Comparison of ENCODE assay signal across 28 cellular contexts in the genomic region with DNA sequence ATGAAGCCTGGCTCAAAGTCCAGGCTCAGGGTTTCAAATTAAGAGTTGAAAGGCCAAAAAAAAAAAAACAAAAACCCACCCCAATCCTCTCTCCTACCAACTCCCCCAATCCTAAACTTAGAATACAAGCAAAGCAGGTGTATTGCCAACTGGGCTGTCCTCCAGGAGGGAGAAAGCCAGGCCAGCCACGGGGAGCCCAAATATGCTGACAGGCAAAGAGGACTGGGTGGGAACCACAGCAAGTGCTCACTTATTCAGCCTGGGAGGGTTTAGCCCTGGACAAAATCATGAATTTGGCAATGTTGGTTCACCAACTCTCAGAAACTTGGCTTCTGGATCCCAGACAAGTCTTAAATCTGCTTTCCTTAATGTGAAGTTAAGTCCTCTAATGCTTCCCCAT. TPM values are rescaled to one million over a fixed set of nuclear protein-coding genes. Genes with fewer than 3 reads are reported as not detected.
"Had no signal": no experiment of that assay in that cellular context is flagged by ENCODE, and none has a peak within 500 bp of the region (broad histone marks: within the 10 kb centered on the region; RNA-seq: fewer than 3 reads in every experiment).

No MANE protein-coding gene starts in this region.

- ATAC-seq: activated CD4-positive, CD25-positive, alpha-beta regulatory T cell treated with anti-CD3 and anti-CD28 coated beads, Interleukin-2, amount 50 U/mL, for 24 hours; activated CD8-positive, alpha-beta T cell treated with anti-CD3 and anti-CD28 coated beads for 36 hours; activated T-cell treated with anti-CD3 and anti-CD28 coated beads, Interleukin-2, amount 50 U/mL, for 72 hours; Panc1 had no signal

- H3K27me3 ChIP-seq: brain microvascular endothelial cell had no signal

- H3K27ac ChIP-seq: brain microvascular endothelial cell had no signal

- DNase-seq: activated CD4-positive, alpha-beta T cell treated with anti-CD3 and anti-CD28 coated beads for 4 hours; activated CD8-positive, alpha-beta memory T cell treated with anti-CD3 and anti-CD28 coated beads, Interleukin-2, amount 50 U/mL, for 4 hours; activated CD8-positive, alpha-beta T cell treated with anti-CD3 and anti-CD28 coated beads for 36 hours; activated gamma-delta T cell treated with Interleukin-2 at 50 U/mL for 16 hours; activated naive CD4-positive, alpha-beta T cell treated with anti-CD3 and anti-CD28 coated beads, Interleukin-2, amount 10 ng/mL, durations not matched to agents 7 days and 5 days; activated naive CD8-positive, alpha-beta T cell treated with anti-CD3 and anti-CD28 coated beads for 36 hours; activated T-cell treated with anti-CD3 and anti-CD28 coated beads, Interleukin-2, amount 50 U/mL, for 72 hours; brain microvascular endothelial cell; Kasumi-1; KBM-7; NCI-H1048; NCI-H146; NCI-H187 treated with DMSO at 0.1 percent for 48 hours; NCI-H2081 treated with DMSO at 0.1 percent for 48 hours; NCI-H2171; NCI-H2227 treated with DMSO at 0.1 percent for 48 hours; NCI-H446 treated with DMSO at 0.1 percent for 48 hours; NCI-H524 treated with DMSO at 0.1 percent for 48 hours; NCI-H774; NK-92 treated with Interleukin-12 subunit alpha and Interleukin-12 subunit beta, amount 100 ng/mL, for 24 hours; OCI-M1; RPMI8226; SHP77 treated with DMSO at 0.1 percent for 48 hours had no signal

- H3K36me3 ChIP-seq: brain microvascular endothelial cell had no signal

RNA-seq across cellular contexts. Expression of a gene that starts 36.5 kb away (rescaled TPM):
- total RNA-seq: activated CD8-positive, alpha-beta T cell treated with anti-CD3 and anti-CD28 coated beads for 36 hours; activated naive CD8-positive, alpha-beta T cell treated with anti-CD3 and anti-CD28 coated beads for 36 hours; activated T-cell treated with anti-CD3 and anti-CD28 coated beads, Interleukin-2, amount 50 U/mL, for 72 hours; activated T-helper 2 cell treated with anti-CD3 and anti-CD28 coated beads, Interferon-gamma antibody, Interleukin-2, Interleukin-4, amounts not matched to agents 10 μg/mL and 5 μg/mL and 100 μg/mL, durations not matched to agents 14 hours and 24 hours and 36 hours; M059J; SK-MEL-5 had no signal

RNA-seq across cellular contexts. Expression of a gene that starts 45.0 kb away (rescaled TPM):
- total RNA-seq: activated CD8-positive, alpha-beta T cell treated with anti-CD3 and anti-CD28 coated beads for 36 hours; activated naive CD8-positive, alpha-beta T cell treated with anti-CD3 and anti-CD28 coated beads for 36 hours; activated T-cell treated with anti-CD3 and anti-CD28 coated beads, Interleukin-2, amount 50 U/mL, for 72 hours; activated T-helper 2 cell treated with anti-CD3 and anti-CD28 coated beads, Interferon-gamma antibody, Interleukin-2, Interleukin-4, amounts not matched to agents 10 μg/mL and 5 μg/mL and 100 μg/mL, durations not matched to agents 14 hours and 24 hours and 36 hours; M059J; SK-MEL-5 had no signal

RNA-seq across cellular contexts. Expression of a gene that starts 58.2 kb away (rescaled TPM):
- total RNA-seq: activated CD8-positive, alpha-beta T cell treated with anti-CD3 and anti-CD28 coated beads for 36 hours; activated naive CD8-positive, alpha-beta T cell treated with anti-CD3 and anti-CD28 coated beads for 36 hours; activated T-cell treated with anti-CD3 and anti-CD28 coated beads, Interleukin-2, amount 50 U/mL, for 72 hours; activated T-helper 2 cell treated with anti-CD3 and anti-CD28 coated beads, Interferon-gamma antibody, Interleukin-2, Interleukin-4, amounts not matched to agents 10 μg/mL and 5 μg/mL and 100 μg/mL, durations not matched to agents 14 hours and 24 hours and 36 hours; M059J; SK-MEL-5 had no signal
